ENCODE assay signal across 15 cellular contexts in the genomic region with DNA sequence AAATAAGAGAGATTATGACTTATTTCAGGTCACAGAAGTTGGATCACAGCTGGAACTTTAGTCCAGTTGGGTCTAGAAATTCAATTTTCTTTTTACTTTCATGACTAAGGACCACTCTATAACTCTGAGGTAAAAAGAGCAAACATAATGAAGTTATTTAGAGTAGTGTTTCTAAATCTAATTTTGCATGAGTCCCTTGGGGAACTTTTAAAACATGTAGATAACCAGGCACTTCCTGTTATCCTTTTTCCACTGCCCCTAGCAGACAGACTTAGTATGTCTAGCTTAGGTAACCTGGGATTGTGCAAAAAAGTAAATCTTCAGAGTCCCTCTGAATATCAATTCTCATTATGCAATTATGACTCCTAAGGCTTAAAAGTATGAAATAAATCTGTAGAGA.
DNase-seq lines count a peak whose midpoint lies in the region; ATAC-seq and TF ChIP-seq lines count a peak whose summit lies in the region.
"Had no signal": no experiment of that assay in that cellular context is flagged by ENCODE, and none has a peak within 500 bp of the region (broad histone marks: within the 10 kb centered on the region; RNA-seq: fewer than 3 reads in every experiment).

No MANE protein-coding gene starts in this region.

- H3K4me1 Mint-ChIP-seq in T-cell, result no peaks in the 10 kb centered on the region
- H3K4me1 Mint-ChIP-seq: B cell, GM23338 had no signal

- no peak overlapping the region for H3K9ac ChIP-seq in Loucy (ENCODE audit: low read depth, low read length, poor library complexity, severe bottlenecking)

- no peaks in the 10 kb centered on the region for H4K20me1 ChIP-seq in Loucy (ENCODE audit: insufficient read depth, low read length, poor library complexity, severe bottlenecking)

- POLR2A ChIA-PET in A673 (lab: Charles Lee; ENCODE audit: low non-redundant PET) (no interaction called here), T-cell (lab: Charles Lee) (no interaction called here)

- peak overlapping the region; percentile 14 for H3K4me2 ChIP-seq in Loucy (ENCODE audit: low read depth, low read length, poor library complexity, severe bottlenecking)
- H3K4me2 ChIP-seq: GM23338 had no signal

- no TSS peak for BruUV-seq in A673 (replicated peaks; lab: Mats Ljungman, UMichigan)

- H3K36me3 ChIP-seq in A673 (ENCODE audit: insufficient read depth, low read length, poor library complexity, severe bottlenecking), result no peaks in the 10 kb centered on the region
- no peaks in the 10 kb centered on the region for H3K36me3 ChIP-seq in Loucy (ENCODE audit: insufficient read depth, low read length)

- H3K9me3 Mint-ChIP-seq in T-cell, result peaks cover 0 to 3% (median 0%) of the 10 kb centered on the region in 3 donors
- H3K9me3 Mint-ChIP-seq: GM23338 had no signal

- H2AFZ ChIP-seq in Loucy (ENCODE audit: low read length), result no peak overlapping the region
- H2AFZ ChIP-seq: GM23338 had no signal

- H3K36me3 Mint-ChIP-seq in T-cell, result no peaks in the 10 kb centered on the region

- no peaks in the 10 kb centered on the region for H3F3A ChIP-seq in Loucy (ENCODE audit: low read depth)

- ATAC-seq in GM21619 (IDR thresholded peaks at IDR 0.05; ENCODE audit: unreplicated experiment) (no peak), T-cell (replicated peaks in 1 of 4) (no peak)
- ATAC-seq: GM23338 had no signal

- no peak overlapping the region for H3K27ac ChIP-seq in A673 (ENCODE audit: low read depth, low read length, poor library complexity, severe bottlenecking)
- H3K27ac ChIP-seq: C4-2B had no signal

- no peaks in the 10 kb centered on the region for H3K79me2 ChIP-seq in Loucy (ENCODE audit: insufficient read depth, low read length)

- TF ChIP-seq CTCF in A673 (conservative IDR thresholded peaks at IDR 0.05; ENCODE audit: low read depth, low read length), result no peak
- TF ChIP-seq CTCF in Loucy (conservative IDR thresholded peaks at IDR 0.05; ENCODE audit: low read length), result no peak
- TF ChIP-seq CTCF in fibroblast of mammary gland (conservative IDR thresholded peaks at IDR 0.05; ENCODE audit: control insufficient read depth, insufficient read depth, low read depth, low read length), result no peak

- no peaks in the 10 kb centered on the region for H3K9me2 ChIP-seq in Loucy (replicated peaks; ENCODE audit: low read depth, low read length)

- no peaks in the 10 kb centered on the region for H3K9me3 ChIP-seq in A673 (ENCODE audit: low read depth, low read length, poor library complexity, severe bottlenecking)
- no peaks in the 10 kb centered on the region for H3K9me3 ChIP-seq in Loucy (ENCODE audit: insufficient read depth, low read depth, low read length)
- H3K9me3 ChIP-seq: Caco-2 had no signal

- H3K27me3 ChIP-seq in A673 (replicated peaks; ENCODE audit: insufficient read depth, low read depth, low read length, poor library complexity) (peaks cover 5% of the 10 kb centered on the region), Loucy (ENCODE audit: insufficient read depth, low read length, poor library complexity, severe bottlenecking) (no peaks in the 10 kb centered on the region)

- H3K4me3 Mint-ChIP-seq in T-cell, result no peak overlapping the region
- H3K4me3 Mint-ChIP-seq: B cell; CD4-positive, alpha-beta T cell; GM23338 had no signal

- H3K27ac Mint-ChIP-seq in T-cell, result no peak overlapping the region
- H3K27ac Mint-ChIP-seq: B cell; CD4-positive, alpha-beta T cell; GM23338 had no signal

- intact Hi-C loops in A673 (cut with micrococcal nuclease; ENCODE audit: unreplicated experiment), result no loop called here

- CTCF ChIA-PET in A673 (lab: Charles Lee) (no interaction called here), T-cell (lab: Charles Lee) (no interaction called here)

- no peaks in the 10 kb centered on the region for H3K27me3 Mint-ChIP-seq in T-cell
- H3K27me3 Mint-ChIP-seq: B cell; CD4-positive, alpha-beta T cell had no signal

- H3K4me1 ChIP-seq in A673 (ENCODE audit: insufficient read depth, low read length, poor library complexity, severe bottlenecking) (peaks cover 15% of the 10 kb centered on the region), Loucy (ENCODE audit: insufficient read depth, low read length, poor library complexity, severe bottlenecking) (peaks cover 20% of the 10 kb centered on the region)
- H3K4me1 ChIP-seq: Caco-2 had no signal

- H3K4me3 ChIP-seq in A673 (ENCODE audit: low read depth, low read length, poor library complexity, severe bottlenecking) (no peak overlapping the region), Loucy (ENCODE audit: low read length, poor library complexity, severe bottlenecking) (no peak overlapping the region), fibroblast of mammary gland (ENCODE audit: control insufficient read depth, low read depth, low read length) (no peak overlapping the region)
- H3K4me3 ChIP-seq: GM23338 had no signal

- DNase-seq in A673 (ENCODE audit: low spot score), result peak; percentile 63
- peak; percentile 62 for DNase-seq in SK-N-DZ (ENCODE audit: low spot score)
- DNase-seq in fibroblast of mammary gland (ENCODE audit: low read depth), result peak; percentile 11
- no peak for DNase-seq in hypothalamus (lab: John Stamatoyannopoulos, UW)
- DNase-seq in activated naive CD4-positive, alpha-beta T cell treated with anti-CD3 and anti-CD28 coated beads, Interleukin-2, amount 50 U/mL, for 16 hours, result no peak
- DNase-seq in T-cell, result no peak
- DNase-seq: 8988T; Caco-2; CD4-positive, alpha-beta T cell; HCEC 1CT had no signal

Comparison
In these comparisons a context has a peak if more than half of its experiments do, and no peak if none do; other contexts are left out.
1. DNase-seq: peak in A673 (single experiment), SK-N-DZ (single experiment) and fibroblast of mammary gland (single experiment); none in hypothalamus (0 of 51), activated naive CD4-positive, alpha-beta T cell treated with anti-CD3 and anti-CD28 coated beads, Interleukin-2, amount 50 U/mL, for 16 hours (single experiment) and T-cell (0 of 34).